ENCODE assay signal across 25 cellular contexts in genomic region chr16:23319861-23320615, GRCh38. TPM values are rescaled to one million over a fixed set of nuclear protein-coding genes. Genes with fewer than 3 reads are reported as not detected.
"Had no signal": no experiment of that assay in that cellular context is flagged by ENCODE, and none has a peak within 500 bp of the region (broad histone marks: within the 10 kb centered on the region; RNA-seq: fewer than 3 reads in every experiment).

No MANE protein-coding gene starts in this region.

- H3K27ac ChIP-seq: brain microvascular endothelial cell, cardiac muscle cell, PC-9 had no signal

- H3K36me3 Mint-ChIP-seq: activated naive CD8-positive, alpha-beta T cell had no signal

- H3K4me3 ChIP-seq: cardiac muscle cell, MG63, PC-9 had no signal

- ATAC-seq: activated T-helper 17 cell treated with anti-CD3 and anti-CD28 coated beads, Interleukin-2, amount 50 U/mL, for 72 hours had no signal

- H3K36me3 ChIP-seq: brain microvascular endothelial cell, cardiac muscle cell, MG63 had no signal

- H3K4me1 Mint-ChIP-seq: activated CD4-positive, alpha-beta memory T cell treated with anti-CD3 and anti-CD28 coated beads, Interleukin-2, amount 10 ng/mL, durations not matched to agents 7 days and 5 days; activated CD4-positive, alpha-beta T cell treated with anti-CD3 and anti-CD28 coated beads, Interleukin-2, amount 10 ng/mL, durations not matched to agents 7 days and 5 days; activated T-helper 17 cell treated with anti-CD3 and anti-CD28 coated beads, Interleukin-2, amount 50 U/mL, for 72 hours had no signal

- H3K27me3 Mint-ChIP-seq: activated B cell treated with CpG ODN at 0.5 μM for 24 hours; activated CD4-positive, alpha-beta memory T cell treated with anti-CD3 and anti-CD28 coated beads, Interleukin-2, amount 10 ng/mL, durations not matched to agents 7 days and 5 days; activated CD4-positive, alpha-beta T cell treated with anti-CD3 and anti-CD28 coated beads, Interleukin-2, amount 10 ng/mL, durations not matched to agents 7 days and 5 days; activated naive CD8-positive, alpha-beta T cell had no signal

- H3K4me2 ChIP-seq: PC-9 had no signal

- H3K27me3 ChIP-seq: brain microvascular endothelial cell, cardiac muscle cell, MG63 had no signal

- H3K27ac Mint-ChIP-seq: activated B cell treated with CpG ODN at 0.5 μM for 24 hours; activated CD4-positive, alpha-beta memory T cell treated with anti-CD3 and anti-CD28 coated beads, Interleukin-2, amount 10 ng/mL, durations not matched to agents 7 days and 5 days; activated CD4-positive, alpha-beta T cell treated with anti-CD3 and anti-CD28 coated beads, Interleukin-2, amount 10 ng/mL, durations not matched to agents 7 days and 5 days; activated naive CD4-positive, alpha-beta T cell treated with anti-CD3 and anti-CD28 coated beads for 36 hours; activated naive CD8-positive, alpha-beta T cell; activated T-helper 17 cell treated with anti-CD3 and anti-CD28 coated beads, Interleukin-2, amount 50 U/mL, for 72 hours; T-helper 1 cell treated with Interleukin-12 subunit alpha and Interleukin-12 subunit beta and Interleukin-4 antibody, amounts not matched to agents 30 μg/mL and 1 μg/mL, for 36 hours had no signal

- DNase-seq: activated B cell treated with CpG ODN at 0.5 μM for 24 hours; activated CD4-positive, alpha-beta memory T cell treated with anti-CD3 and anti-CD28 coated beads, Interleukin-2, amount 10 ng/mL, durations not matched to agents 7 days and 5 days; activated CD4-positive, alpha-beta T cell treated with anti-CD3 and anti-CD28 coated beads for 1 hour; activated CD4-positive, alpha-beta T cell treated with anti-CD3 and anti-CD28 coated beads, Interleukin-2, amount 10 ng/mL, durations not matched to agents 7 days and 5 days; activated gamma-delta T cell; activated naive CD4-positive, alpha-beta T cell treated with anti-CD3 and anti-CD28 coated beads for 36 hours; activated T-cell treated with anti-CD3 and anti-CD28 coated beads for 4 hours; activated T-cell treated with anti-CD3 and anti-CD28 coated beads, Interleukin-2, amount 50 U/mL, for 48 hours; brain microvascular endothelial cell; MG63; MV-4-11; NCI-H1092 treated with DMSO at 0.1 percent for 48 hours; NCI-H1417 treated with DMSO at 0.1 percent for 48 hours; NCI-H1694; NCI-H2029; NCI-H446; NCI-H524; SHP77 treated with DMSO at 0.1 percent for 48 hours had no signal

- H3K9me3 Mint-ChIP-seq: activated B cell treated with CpG ODN at 0.5 μM for 24 hours; activated CD4-positive, alpha-beta memory T cell treated with anti-CD3 and anti-CD28 coated beads, Interleukin-2, amount 10 ng/mL, durations not matched to agents 7 days and 5 days; activated CD4-positive, alpha-beta T cell treated with anti-CD3 and anti-CD28 coated beads, Interleukin-2, amount 10 ng/mL, durations not matched to agents 7 days and 5 days; activated naive CD4-positive, alpha-beta T cell treated with anti-CD3 and anti-CD28 coated beads for 36 hours; activated T-helper 17 cell treated with anti-CD3 and anti-CD28 coated beads, Interleukin-2, amount 50 U/mL, for 72 hours; T-helper 1 cell treated with Interleukin-12 subunit alpha and Interleukin-12 subunit beta and Interleukin-4 antibody, amounts not matched to agents 30 μg/mL and 1 μg/mL, for 36 hours had no signal

- H3K4me3 Mint-ChIP-seq: activated B cell treated with CpG ODN at 0.5 μM for 24 hours; activated CD4-positive, alpha-beta memory T cell treated with anti-CD3 and anti-CD28 coated beads, Interleukin-2, amount 10 ng/mL, durations not matched to agents 7 days and 5 days; activated CD4-positive, alpha-beta T cell treated with anti-CD3 and anti-CD28 coated beads, Interleukin-2, amount 10 ng/mL, durations not matched to agents 7 days and 5 days; activated naive CD4-positive, alpha-beta T cell treated with anti-CD3 and anti-CD28 coated beads for 36 hours; activated naive CD8-positive, alpha-beta T cell; activated T-helper 17 cell treated with anti-CD3 and anti-CD28 coated beads, Interleukin-2, amount 50 U/mL, for 72 hours; T-helper 1 cell treated with Interleukin-12 subunit alpha and Interleukin-12 subunit beta and Interleukin-4 antibody, amounts not matched to agents 30 μg/mL and 1 μg/mL, for 36 hours had no signal

- H3K9me3 ChIP-seq: MG63 had no signal

RNA-seq across cellular contexts. Expression of gene SCNN1B, which starts 17.9 kb away (rescaled TPM):
- total RNA-seq: activated B cell treated with CpG ODN at 0.5 μM for 24 hours; activated CD4-positive, alpha-beta memory T cell treated with anti-CD3 and anti-CD28 coated beads, Interleukin-2, amount 10 ng/mL, durations not matched to agents 7 days and 5 days; activated CD4-positive, alpha-beta T cell treated with anti-CD3 and anti-CD28 coated beads, Interleukin-2, amount 10 ng/mL, durations not matched to agents 7 days and 5 days; activated CD8-positive, alpha-beta memory T cell treated with anti-CD3 and anti-CD28 coated beads for 36 hours; activated naive CD4-positive, alpha-beta T cell treated with anti-CD3 and anti-CD28 coated beads for 36 hours; activated T-helper 17 cell treated with anti-CD3 and anti-CD28 coated beads, Interleukin-2, amount 50 U/mL, for 72 hours; cardiac muscle cell; SK-MEL-5 had no signal
- polyA plus RNA-seq: cardiac muscle cell had no signal
